In the genomic region with DNA sequence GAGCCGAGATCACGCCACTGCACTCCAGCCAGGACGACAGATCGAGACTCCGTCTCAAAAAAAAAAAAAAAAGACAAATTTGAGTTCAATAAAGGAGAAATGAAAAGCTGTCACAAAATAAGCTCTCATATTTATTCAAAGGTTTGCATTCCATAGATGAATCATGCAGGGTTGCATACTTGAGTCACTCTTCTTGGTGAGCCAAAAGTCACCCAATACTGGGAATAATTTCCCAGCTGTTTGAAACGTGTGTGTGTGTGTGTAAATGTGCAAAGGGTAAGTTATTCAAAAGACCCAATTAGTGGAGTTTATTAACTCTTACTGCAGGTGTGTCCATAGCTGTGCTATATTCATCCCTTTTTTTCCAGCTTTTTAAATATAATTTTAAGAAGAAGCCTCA, we compare ENCODE assay signal across 11 cellular contexts.
A peak's percentile ranks its signal among the peaks of the same experiment; 100 is the strongest.
DNase-seq lines count a peak whose midpoint lies in the region; ATAC-seq and TF ChIP-seq lines count a peak whose summit lies in the region.
"Had no signal": no experiment of that assay in that cellular context is flagged by ENCODE, and none has a peak within 500 bp of the region (broad histone marks: within the 10 kb centered on the region; RNA-seq: fewer than 3 reads in every experiment).

No MANE protein-coding gene starts in this region.

- peak; percentile 64 for ATAC-seq in thoracic aorta (ENCODE audit: insufficient number of reproducible peaks, low FRiP score, low read depth)
- ATAC-seq in HG03039 (IDR thresholded peaks at IDR 0.05; ENCODE audit: unreplicated experiment) = no peak
- no peak for ATAC-seq in HG02623 (IDR thresholded peaks at IDR 0.05; ENCODE audit: unreplicated experiment)
- ATAC-seq: natural killer cell treated with Interleukin-12 subunit alpha and Interleukin-12 subunit beta and Interleukin-15 and Interleukin-18, amount 100 ng/mL, for 72 hours had no signal

- intact Hi-C loops in activated T-helper 1 cell treated with anti-CD3 and anti-CD28 coated beads, Interleukin-12 subunit alpha, Interleukin-12 subunit beta, Interleukin-2, Interleukin-4 antibody, amounts not matched to agents 30 ng/mL and 10 ng/mL and 1 ng/mL, durations not matched to agents 14 hours and 24 hours and 36 hours (cut with micrococcal nuclease) = loop anchor here (5.0 kb wide), 1 partner anchor 292 kb away; no protein-coding TSS in a partner anchor

- no peak overlapping the region for H3K4me3 ChIP-seq in thoracic aorta

- H3K9me3 ChIP-seq in thoracic aorta = no peaks in the 10 kb centered on the region

- H3K9me3 Mint-ChIP-seq in activated T-cell treated with anti-CD3 and anti-CD28 coated beads, Interleukin-2, amount 50 U/mL, for 24 hours = no peaks in the 10 kb centered on the region
- H3K9me3 Mint-ChIP-seq in activated T-helper 1 cell treated with anti-CD3 and anti-CD28 coated beads, Interleukin-12 subunit alpha, Interleukin-12 subunit beta, Interleukin-2, Interleukin-4 antibody, amounts not matched to agents 30 ng/mL and 10 ng/mL and 1 ng/mL, durations not matched to agents 14 hours and 24 hours and 36 hours = peaks cover 5% of the 10 kb centered on the region
- H3K9me3 Mint-ChIP-seq: natural killer cell treated with Interleukin-12 subunit alpha and Interleukin-12 subunit beta and Interleukin-15 and Interleukin-18, amount 100 ng/mL, for 72 hours had no signal

- peak overlapping the region; percentile 71 for H3K27ac Mint-ChIP-seq in activated T-cell treated with anti-CD3 and anti-CD28 coated beads, Interleukin-2, amount 50 U/mL, for 24 hours
- H3K27ac Mint-ChIP-seq in activated T-helper 1 cell treated with anti-CD3 and anti-CD28 coated beads, Interleukin-12 subunit alpha, Interleukin-12 subunit beta, Interleukin-2, Interleukin-4 antibody, amounts not matched to agents 30 ng/mL and 10 ng/mL and 1 ng/mL, durations not matched to agents 14 hours and 24 hours and 36 hours = peak overlapping the region; percentile 36

- H3K27me3 Mint-ChIP-seq in activated T-cell treated with anti-CD3 and anti-CD28 coated beads, Interleukin-2, amount 50 U/mL, for 24 hours = no peaks in the 10 kb centered on the region
- no peaks in the 10 kb centered on the region for H3K27me3 Mint-ChIP-seq in activated T-helper 1 cell treated with anti-CD3 and anti-CD28 coated beads, Interleukin-12 subunit alpha, Interleukin-12 subunit beta, Interleukin-2, Interleukin-4 antibody, amounts not matched to agents 30 ng/mL and 10 ng/mL and 1 ng/mL, durations not matched to agents 14 hours and 24 hours and 36 hours (ENCODE audit: insufficient read depth)
- H3K27me3 Mint-ChIP-seq: natural killer cell treated with Interleukin-12 subunit alpha and Interleukin-12 subunit beta and Interleukin-15 and Interleukin-18, amount 100 ng/mL, for 72 hours had no signal

- no peak for DNase-seq in activated T-cell treated with anti-CD3 and anti-CD28 coated beads, Interleukin-2, amount 50 U/mL, for 24 hours
- DNase-seq in activated T-cell treated with anti-CD3 and anti-CD28 coated beads, Interleukin-2, amount 50 U/mL, for 1 hour = no peak
- DNase-seq in activated T-helper 1 cell treated with anti-CD3 and anti-CD28 coated beads, Interleukin-12 subunit alpha, Interleukin-12 subunit beta, Interleukin-2, Interleukin-4 antibody, amounts not matched to agents 30 ng/mL and 10 ng/mL and 1 ng/mL, durations not matched to agents 14 hours and 24 hours and 36 hours (ENCODE audit: low spot score) = no peak
- DNase-seq in fibroblast of peridontal ligament (ENCODE audit: extremely low read depth) (peak; percentile 86), thoracic aorta (ENCODE audit: low spot score) (no peak), islet precursor cell (no peak)
- DNase-seq: AML-193, NCI-H2029 had no signal

- TF ChIP-seq CTCF in thoracic aorta (IDR thresholded peaks at IDR 0.05) = no peak

- no peaks in the 10 kb centered on the region for H3K36me3 ChIP-seq in thoracic aorta

- H3K4me3 Mint-ChIP-seq in activated T-cell treated with anti-CD3 and anti-CD28 coated beads, Interleukin-2, amount 50 U/mL, for 24 hours = no peak overlapping the region
- no peak overlapping the region for H3K4me3 Mint-ChIP-seq in activated T-helper 1 cell treated with anti-CD3 and anti-CD28 coated beads, Interleukin-12 subunit alpha, Interleukin-12 subunit beta, Interleukin-2, Interleukin-4 antibody, amounts not matched to agents 30 ng/mL and 10 ng/mL and 1 ng/mL, durations not matched to agents 14 hours and 24 hours and 36 hours
- H3K4me3 Mint-ChIP-seq: natural killer cell treated with Interleukin-12 subunit alpha and Interleukin-12 subunit beta and Interleukin-15 and Interleukin-18, amount 100 ng/mL, for 72 hours had no signal

- no peaks in the 10 kb centered on the region for H3K27me3 ChIP-seq in thoracic aorta (replicated peaks; ENCODE audit: insufficient read depth)

- H3K27ac ChIP-seq in thoracic aorta = peak overlapping the region in 1 of 2 donors; percentile 53

- H3K36me3 Mint-ChIP-seq in activated T-cell treated with anti-CD3 and anti-CD28 coated beads, Interleukin-2, amount 50 U/mL, for 24 hours (ENCODE audit: low read depth) = no peaks in the 10 kb centered on the region
- H3K36me3 Mint-ChIP-seq in activated T-helper 1 cell treated with anti-CD3 and anti-CD28 coated beads, Interleukin-12 subunit alpha, Interleukin-12 subunit beta, Interleukin-2, Interleukin-4 antibody, amounts not matched to agents 30 ng/mL and 10 ng/mL and 1 ng/mL, durations not matched to agents 14 hours and 24 hours and 36 hours (ENCODE audit: low read depth) = peaks cover 4% of the 10 kb centered on the region
- H3K36me3 Mint-ChIP-seq: natural killer cell treated with Interleukin-12 subunit alpha and Interleukin-12 subunit beta and Interleukin-15 and Interleukin-18, amount 100 ng/mL, for 72 hours had no signal

- peaks cover 74% of the 10 kb centered on the region for H3K4me1 Mint-ChIP-seq in activated T-cell treated with anti-CD3 and anti-CD28 coated beads, Interleukin-2, amount 50 U/mL, for 24 hours (ENCODE audit: low read depth)
- peaks cover 72% of the 10 kb centered on the region for H3K4me1 Mint-ChIP-seq in activated T-helper 1 cell treated with anti-CD3 and anti-CD28 coated beads, Interleukin-12 subunit alpha, Interleukin-12 subunit beta, Interleukin-2, Interleukin-4 antibody, amounts not matched to agents 30 ng/mL and 10 ng/mL and 1 ng/mL, durations not matched to agents 14 hours and 24 hours and 36 hours (ENCODE audit: low read depth)

- H3K4me1 ChIP-seq in thoracic aorta (ENCODE audit: control insufficient read depth in 1 of 2, low read depth in 2 of 2) = peaks cover 33 to 61% of the 10 kb centered on the region in 2 donors
